In the genomic region with DNA sequence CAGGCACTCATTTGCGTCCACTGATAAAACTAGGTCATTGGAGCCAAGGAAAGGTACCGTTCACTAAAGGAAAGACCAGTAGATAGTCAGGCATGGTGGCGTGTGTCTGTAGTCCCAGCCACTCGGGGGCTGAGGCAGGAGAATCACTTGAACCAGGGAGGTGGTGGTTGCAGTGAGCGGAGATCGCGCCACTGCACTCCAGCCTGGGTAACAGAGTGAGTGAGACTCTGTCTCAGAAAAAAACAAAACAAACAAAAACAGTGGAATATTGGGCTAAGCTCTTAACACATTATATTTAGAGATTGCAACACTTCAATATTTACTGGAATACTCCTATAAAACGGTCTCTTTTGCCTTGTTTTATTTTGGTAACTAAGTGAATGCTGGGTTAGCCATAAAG, we compare ENCODE assay signal across 1 cellular context.
TF ChIP-seq lines count a peak whose summit lies in the region.

No MANE protein-coding gene starts in this region.

TF ChIP-seq in liver, 16 proteins besides CTCF, POLR2A, EP300 and RAD21 (continued from another document):
- TF ChIP-seq REST (IDR thresholded peaks at IDR 0.05) (no peak), NR2F2 (IDR thresholded peaks at IDR 0.05) (no peak), ATF3 (IDR thresholded peaks at IDR 0.05) (no peak), SP1 (IDR thresholded peaks at IDR 0.05) (peak; percentile 37), RXRA (IDR thresholded peaks at IDR 0.05) (peak in 1 of 2 donors; percentile 37), TAF1 (conservative IDR thresholded peaks at IDR 0.05) (peak; percentile 39), FOXA1 (IDR thresholded peaks at IDR 0.05) (no peak), HNF4G (IDR thresholded peaks at IDR 0.05) (no peak), JUND (IDR thresholded peaks at IDR 0.05) (no peak), FOXA2 (IDR thresholded peaks at IDR 0.05) (peak; percentile 25)
